ENCODE assay signal across 1 cellular context in the genomic region with DNA sequence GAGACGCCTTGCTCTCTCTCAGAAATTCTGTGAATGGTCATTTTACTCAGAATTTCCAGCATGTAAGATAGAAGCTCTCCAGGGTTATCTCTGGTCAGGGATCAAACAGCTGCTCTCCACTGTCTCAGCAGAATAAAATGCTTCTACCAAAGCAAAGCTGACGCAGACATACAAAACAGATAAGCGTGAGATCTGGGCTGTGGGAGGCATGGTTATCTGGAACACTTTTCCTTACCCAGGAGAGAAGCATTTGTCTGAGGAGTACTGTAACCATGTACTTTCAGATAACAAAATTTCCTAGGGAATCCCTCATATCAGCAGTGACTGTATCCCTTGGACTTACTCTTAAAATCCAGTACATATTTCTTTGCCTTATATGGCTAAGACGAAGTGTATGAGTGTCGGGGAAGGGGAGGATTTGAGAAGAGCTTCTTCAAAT.
TF ChIP-seq lines count a peak whose summit lies in the region.

No MANE protein-coding gene starts in this region.

TF ChIP-seq in SK-N-SH, 30 proteins besides CTCF, POLR2A, EP300 and RAD21 (continued from another document):
- TF ChIP-seq, protein P1, sequence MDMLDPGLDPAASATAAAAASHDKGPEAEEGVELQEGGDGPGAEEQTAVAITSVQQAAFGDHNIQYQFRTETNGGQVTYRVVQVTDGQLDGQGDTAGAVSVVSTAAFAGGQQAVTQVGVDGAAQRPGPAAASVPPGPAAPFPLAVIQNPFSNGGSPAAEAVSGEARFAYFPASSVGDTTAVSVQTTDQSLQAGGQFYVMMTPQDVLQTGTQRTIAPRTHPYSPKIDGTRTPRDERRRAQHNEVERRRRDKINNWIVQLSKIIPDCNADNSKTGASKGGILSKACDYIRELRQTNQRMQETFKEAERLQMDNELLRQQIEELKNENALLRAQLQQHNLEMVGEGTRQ (IDR thresholded peaks at IDR 0.05; ENCODE audit: borderline replicate concordance, low read depth, low read length), result no peak
- TF ChIP-seq MXI1 (IDR thresholded peaks at IDR 0.05; ENCODE audit: low read depth, low read length) (0 out of 2 replicates have a peak, but pooled peaks have one; percentile 14), TCF12 (IDR thresholded peaks at IDR 0.05) (no peak), RFX5 (IDR thresholded peaks at IDR 0.05; ENCODE audit: low read length) (no peak), FOXM1 (IDR thresholded peaks at IDR 0.05; ENCODE audit: low read depth) (no peak), RCOR1 (IDR thresholded peaks at IDR 0.05; ENCODE audit: low read length) (no peak), YY1 (IDR thresholded peaks at IDR 0.05; ENCODE audit: low read depth) (no peak), MEF2A (IDR thresholded peaks at IDR 0.05; ENCODE audit: borderline replicate concordance, low read depth) (no peak), REST (IDR thresholded peaks at IDR 0.05; ENCODE audit: low read depth, low read length) (no peak), GATA2 (CRISPR knock-in tag; IDR thresholded peaks at IDR 0.05) (peak; percentile 69; the same call in 1 of the 2 replicates), FOSL2 (IDR thresholded peaks at IDR 0.05; ENCODE audit: borderline replicate concordance, low read depth) (no peak)
